Comparison of ENCODE assay signal across 2 cellular contexts in genomic region chr20:663315-664090, GRCh38.
TF ChIP-seq lines count a peak whose summit lies in the region.

No MANE protein-coding gene starts in this region.

TF ChIP-seq in WTC11, 78 proteins besides CTCF, POLR2A, EP300 and RAD21:
- TF ChIP-seq AFF4 (CRISPR knock-in tag; IDR thresholded peaks at IDR 0.05; ENCODE audit: borderline replicate concordance), result no peak
- TF ChIP-seq FOXP1 (CRISPR knock-in tag; IDR thresholded peaks at IDR 0.05; ENCODE audit: borderline replicate concordance), result 0 out of 2 replicates have a peak, but pooled peaks have one; percentile 50
- TF ChIP-seq, protein P1, sequence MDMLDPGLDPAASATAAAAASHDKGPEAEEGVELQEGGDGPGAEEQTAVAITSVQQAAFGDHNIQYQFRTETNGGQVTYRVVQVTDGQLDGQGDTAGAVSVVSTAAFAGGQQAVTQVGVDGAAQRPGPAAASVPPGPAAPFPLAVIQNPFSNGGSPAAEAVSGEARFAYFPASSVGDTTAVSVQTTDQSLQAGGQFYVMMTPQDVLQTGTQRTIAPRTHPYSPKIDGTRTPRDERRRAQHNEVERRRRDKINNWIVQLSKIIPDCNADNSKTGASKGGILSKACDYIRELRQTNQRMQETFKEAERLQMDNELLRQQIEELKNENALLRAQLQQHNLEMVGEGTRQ (CRISPR knock-in tag; IDR thresholded peaks at IDR 0.05), result 0 out of 2 replicates have a peak, but pooled peaks have one; percentile 16
- no peak for TF ChIP-seq NFE2L1 (CRISPR knock-in tag; IDR thresholded peaks at IDR 0.05)

TF ChIP-seq in SK-N-SH, 30 proteins besides CTCF, POLR2A, EP300 and RAD21 (continued from another document):
- TF ChIP-seq REST (IDR thresholded peaks at IDR 0.05; ENCODE audit: low read depth, low read length), result no peak
- TF ChIP-seq FOXM1 (IDR thresholded peaks at IDR 0.05; ENCODE audit: low read depth), result no peak
- no peak for TF ChIP-seq TEAD4 (IDR thresholded peaks at IDR 0.05; ENCODE audit: borderline replicate concordance, insufficient read depth)
- TF ChIP-seq FOSL2 (IDR thresholded peaks at IDR 0.05; ENCODE audit: borderline replicate concordance, low read depth), result no peak
- TF ChIP-seq SMC3 (IDR thresholded peaks at IDR 0.05; ENCODE audit: low read depth, low read length), result no peak
- no peak for TF ChIP-seq MXI1 (IDR thresholded peaks at IDR 0.05; ENCODE audit: low read depth, low read length)
- TF ChIP-seq, protein P2, sequence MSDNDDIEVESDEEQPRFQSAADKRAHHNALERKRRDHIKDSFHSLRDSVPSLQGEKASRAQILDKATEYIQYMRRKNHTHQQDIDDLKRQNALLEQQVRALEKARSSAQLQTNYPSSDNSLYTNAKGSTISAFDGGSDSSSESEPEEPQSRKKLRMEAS (IDR thresholded peaks at IDR 0.05; ENCODE audit: low read depth), result no peak
- TF ChIP-seq, protein P3, sequence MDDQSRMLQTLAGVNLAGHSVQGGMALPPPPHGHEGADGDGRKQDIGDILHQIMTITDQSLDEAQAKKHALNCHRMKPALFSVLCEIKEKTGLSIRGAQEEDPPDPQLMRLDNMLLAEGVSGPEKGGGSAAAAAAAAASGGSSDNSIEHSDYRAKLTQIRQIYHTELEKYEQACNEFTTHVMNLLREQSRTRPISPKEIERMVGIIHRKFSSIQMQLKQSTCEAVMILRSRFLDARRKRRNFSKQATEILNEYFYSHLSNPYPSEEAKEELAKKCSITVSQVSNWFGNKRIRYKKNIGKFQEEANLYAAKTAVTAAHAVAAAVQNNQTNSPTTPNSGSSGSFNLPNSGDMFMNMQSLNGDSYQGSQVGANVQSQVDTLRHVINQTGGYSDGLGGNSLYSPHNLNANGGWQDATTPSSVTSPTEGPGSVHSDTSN (IDR thresholded peaks at IDR 0.05), result no peak
- TF ChIP-seq IRF3 (IDR thresholded peaks at IDR 0.05; ENCODE audit: low read depth, low read length), result no peak
- TF ChIP-seq NRF1 (IDR thresholded peaks at IDR 0.05; ENCODE audit: low read depth, low read length), result no peak
- no peak for TF ChIP-seq JUND (IDR thresholded peaks at IDR 0.05)
TF ChIP-seq in SK-N-SH: peak in this region for 0.
